9 cellular contexts compared by ENCODE assay signal in the genomic region with DNA sequence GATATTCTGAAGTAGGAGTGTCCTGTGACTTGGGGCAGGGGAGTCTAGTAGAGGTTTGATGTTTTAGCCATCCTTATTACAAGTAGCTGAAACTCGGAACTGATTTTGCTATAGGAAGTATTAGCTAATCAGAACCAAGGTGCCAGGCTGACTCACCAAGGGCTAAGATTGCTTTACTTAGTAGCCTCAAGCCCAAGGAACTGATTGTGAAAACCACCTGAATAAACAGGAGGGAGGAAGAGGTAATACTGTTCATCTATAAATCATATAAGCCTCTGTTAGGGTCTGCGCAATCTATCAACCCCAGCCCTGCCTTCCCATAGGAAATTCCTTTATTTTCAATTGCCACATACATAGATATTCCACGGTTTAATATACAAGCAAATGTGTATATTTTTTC. TPM values are rescaled to one million over a fixed set of nuclear protein-coding genes. Genes with fewer than 3 reads are reported as not detected.
A peak's percentile ranks its signal among the peaks of the same experiment; 100 is the strongest.
DNase-seq lines count a peak whose midpoint lies in the region; ATAC-seq and TF ChIP-seq lines count a peak whose summit lies in the region.
"Had no signal": no experiment of that assay in that cellular context is flagged by ENCODE, and none has a peak within 500 bp of the region (broad histone marks: within the 10 kb centered on the region; RNA-seq: fewer than 3 reads in every experiment).

No MANE protein-coding gene starts in this region.

- no peak overlapping the region for H3K4me2 ChIP-seq in mesenchymal stem cell (ENCODE audit: low read length, poor library complexity, severe bottlenecking)

- no peak overlapping the region for H2BK15ac ChIP-seq in mesenchymal stem cell (ENCODE audit: low read depth, poor library complexity, severe bottlenecking)

- CTCF ChIA-PET in AG04450 (lab: Charles Lee): interaction anchor here (0.8 to 2.4 kb wide), 2 partner anchors 37 to 256 kb away, joined by 3 to 8 read pairs; partner anchors contain the start of gene STX16
- CTCF ChIA-PET in HEK293T (lab: Yijun Ruan, JAX): no interaction called here

- POLR2A ChIA-PET in AG04450 (lab: Yijun Ruan, JAX): no interaction called here
- POLR2A ChIA-PET in HEK293T (lab: Yijun Ruan, JAX): interaction anchor here (1.0 kb wide), 1 partner anchor 15 kb away, joined by 3 read pairs; no protein-coding TSS in a partner anchor

- H3K18ac ChIP-seq in mesenchymal stem cell (ENCODE audit: low read depth in 1 of 2, low read length in 2 of 2): no peak overlapping the region

- peak overlapping the region; percentile 94 for H3K9ac ChIP-seq in mesenchymal stem cell (ENCODE audit: low read length)

- H4K91ac ChIP-seq in mesenchymal stem cell (ENCODE audit: low read length): no peak overlapping the region

- no peak overlapping the region for H4K8ac ChIP-seq in mesenchymal stem cell (ENCODE audit: low read length)

- peaks cover 18% of the 10 kb centered on the region for H3K36me3 Mint-ChIP-seq in IgD-negative memory B cell

- H2BK12ac ChIP-seq in mesenchymal stem cell (ENCODE audit: low read length in 2 of 2): no peak overlapping the region

- H3K4me1 Mint-ChIP-seq in IgD-negative memory B cell: peaks cover 34 to 55% (median 39%) of the 10 kb centered on the region in 3 donors

- no peaks in the 10 kb centered on the region for H3K9me3 ChIP-seq in AG04450 (ENCODE audit: control insufficient read depth, insufficient read depth, low read length)
- no peaks in the 10 kb centered on the region for H3K9me3 ChIP-seq in mesenchymal stem cell (ENCODE audit: control insufficient read depth, low read length)

- peaks cover 6% of the 10 kb centered on the region for H3K4me1 ChIP-seq in mesenchymal stem cell (ENCODE audit: control insufficient read depth, insufficient read depth, low read depth, low read length)

- no peak overlapping the region for H3K4ac ChIP-seq in mesenchymal stem cell (ENCODE audit: low read depth in 1 of 2, low read length in 2 of 2)

- TF ChIP-seq CTCF in AG04450 (IDR thresholded peaks at IDR 0.05; ENCODE audit: low read depth, low read length): no peak
- TF ChIP-seq CTCF in astrocyte of the cerebellum (IDR thresholded peaks at IDR 0.05; ENCODE audit: low read depth, low read length, missing control alignments): no peak

- ATAC-seq in HG02763 (IDR thresholded peaks at IDR 0.05; ENCODE audit: unreplicated experiment): no peak
- no peak for ATAC-seq in GM19035 (IDR thresholded peaks at IDR 0.05; ENCODE audit: unreplicated experiment)

- H3K27ac ChIP-seq in AG04450 (ENCODE audit: low read depth, low read length): peak overlapping the region; percentile 58
- no peak overlapping the region for H3K27ac ChIP-seq in mesenchymal stem cell (ENCODE audit: low read length, poor library complexity, severe bottlenecking)

- H3K4me3 Mint-ChIP-seq in IgD-negative memory B cell: peak overlapping the region; percentile 82 to 90 (median 84)

- H3K36me3 ChIP-seq in mesenchymal stem cell (ENCODE audit: control insufficient read depth in 1 of 2, insufficient read depth in 2 of 2, low read depth in 1 of 2, low read length in 2 of 2): peaks cover 43 to 88% of the 10 kb centered on the region in 2 experiments

- H3K79me1 ChIP-seq in mesenchymal stem cell (replicated peaks; ENCODE audit: low read length, poor library complexity, severe bottlenecking): peaks cover 26% of the 10 kb centered on the region

- peaks cover 0 to 2% (median 0%) of the 10 kb centered on the region in 3 donors for H3K9me3 Mint-ChIP-seq in IgD-negative memory B cell
- H3K9me3 Mint-ChIP-seq: activated T-cell treated with anti-CD3 and anti-CD28 coated beads, Interleukin-2, amount 50 U/mL, for 4 hours had no signal

- no peak overlapping the region for H3K4me3 ChIP-seq in AG04450 (ENCODE audit: low read depth, low read length)
- H3K4me3 ChIP-seq in astrocyte of the cerebellum (ENCODE audit: low read depth, low read length): no peak overlapping the region
- peak overlapping the region in 1 of 2 experiments; percentile 66 for H3K4me3 ChIP-seq in mesenchymal stem cell (ENCODE audit: insufficient read depth in 1 of 2, low read depth in 1 of 2, low read length in 2 of 2)

- DNase-seq in AG04450 (ENCODE audit: low read depth, low spot score): no peak
- DNase-seq in astrocyte of the cerebellum (ENCODE audit: low read depth): peak; percentile 20
- peak; percentile 71 for DNase-seq in mesenchymal stem cell
- no peak for DNase-seq in NCI-H510A treated with DMSO at 0.1 percent for 48 hours (lab: John Stamatoyannopoulos, UW)
- no peak for DNase-seq in HEK293T (ENCODE audit: extremely low spot score)
- DNase-seq: activated T-cell treated with anti-CD3 and anti-CD28 coated beads, Interleukin-2, amount 50 U/mL, for 4 hours had no signal

- in situ Hi-C loops in astrocyte of the cerebellum (cut with HindIII; ENCODE audit: low sequenced_read_pairs): no loop called here

- H3K23ac ChIP-seq in mesenchymal stem cell (ENCODE audit: low read length in 2 of 2): no peak overlapping the region

- H3K27me3 ChIP-seq in AG04450 (ENCODE audit: control insufficient read depth, insufficient read depth, low read length) (no peaks in the 10 kb centered on the region), mesenchymal stem cell (ENCODE audit: control insufficient read depth in 1 of 2, insufficient read depth in 1 of 2, low read length in 2 of 2) (no peaks in the 10 kb centered on the region)

- H3K14ac ChIP-seq in mesenchymal stem cell (ENCODE audit: low read length in 2 of 2): no peak overlapping the region

- peak overlapping the region; percentile 97 to 99 (median 99) for H3K27ac Mint-ChIP-seq in IgD-negative memory B cell

- H2AK5ac ChIP-seq in mesenchymal stem cell (ENCODE audit: low read length, severe bottlenecking): no peak overlapping the region

- no peak overlapping the region for H2BK120ac ChIP-seq in mesenchymal stem cell (ENCODE audit: low read depth, low read length)

- H2AFZ ChIP-seq in mesenchymal stem cell (ENCODE audit: low read depth, low read length): no peak overlapping the region

- no peaks in the 10 kb centered on the region for H3K27me3 Mint-ChIP-seq in IgD-negative memory B cell

- WGBS in mesenchymal stem cell: 92% methylated on average over 3 of the region's 3 CpGs

- H2BK5ac ChIP-seq in mesenchymal stem cell (ENCODE audit: low read depth, low read length, poor library complexity, severe bottlenecking): no peak overlapping the region

TF ChIP-seq in HEK293T, 16 proteins besides CTCF, POLR2A, EP300 and RAD21:
- TF ChIP-seq SP1 (IDR thresholded peaks at IDR 0.05): no peak
- TF ChIP-seq, protein P1, sequence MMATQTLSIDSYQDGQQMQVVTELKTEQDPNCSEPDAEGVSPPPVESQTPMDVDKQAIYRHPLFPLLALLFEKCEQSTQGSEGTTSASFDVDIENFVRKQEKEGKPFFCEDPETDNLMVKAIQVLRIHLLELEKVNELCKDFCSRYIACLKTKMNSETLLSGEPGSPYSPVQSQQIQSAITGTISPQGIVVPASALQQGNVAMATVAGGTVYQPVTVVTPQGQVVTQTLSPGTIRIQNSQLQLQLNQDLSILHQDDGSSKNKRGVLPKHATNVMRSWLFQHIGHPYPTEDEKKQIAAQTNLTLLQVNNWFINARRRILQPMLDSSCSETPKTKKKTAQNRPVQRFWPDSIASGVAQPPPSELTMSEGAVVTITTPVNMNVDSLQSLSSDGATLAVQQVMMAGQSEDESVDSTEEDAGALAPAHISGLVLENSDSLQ (IDR thresholded peaks at IDR 0.05): no peak
- no peak for TF ChIP-seq ZNF384 (IDR thresholded peaks at IDR 0.05)
- no peak for TF ChIP-seq ELF4 (IDR thresholded peaks at IDR 0.05)
- no peak for TF ChIP-seq SUZ12 (IDR thresholded peaks at IDR 0.05)
- TF ChIP-seq HDGF (IDR thresholded peaks at IDR 0.05; ENCODE audit: borderline replicate concordance): no peak
- no peak for TF ChIP-seq FOXK2 (IDR thresholded peaks at IDR 0.05)
- TF ChIP-seq FOXA1 (IDR thresholded peaks at IDR 0.05): no peak
- TF ChIP-seq TARDBP (IDR thresholded peaks at IDR 0.05): no peak
- no peak for TF ChIP-seq LEF1 (IDR thresholded peaks at IDR 0.05; ENCODE audit: borderline replicate concordance)
- no peak for TF ChIP-seq ARNT (IDR thresholded peaks at IDR 0.05)
- no peak for TF ChIP-seq L3MBTL2 (conservative IDR thresholded peaks at IDR 0.05)
- no peak for TF ChIP-seq FOXM1 (IDR thresholded peaks at IDR 0.05; ENCODE audit: borderline replicate concordance)
- no peak for TF ChIP-seq CTBP1 (IDR thresholded peaks at IDR 0.05; ENCODE audit: borderline replicate concordance)
- no peak for TF ChIP-seq BHLHE40 (IDR thresholded peaks at IDR 0.05; ENCODE audit: borderline replicate concordance)
- no peak for TF ChIP-seq NFRKB (IDR thresholded peaks at IDR 0.05)

RNA-seq across cellular contexts. Expression of gene GNAS, which starts 54.4 kb away (rescaled TPM):
- 765 and 1,181 TPM in 2 replicates for polyA plus RNA-seq in AG04450 (2011; rRNA removed)
- 1,147 and 1,540 TPM in 2 replicates for polyA minus RNA-seq in AG04450 (2011; rRNA and poly(A)+ RNA removed)
- 203 TPM for polyA plus RNA-seq in IgD-negative memory B cell
- polyA plus RNA-seq in mesenchymal stem cell (2013, experiment 1 of 2): 1,046 TPM
- 1,042 TPM for polyA plus RNA-seq in mesenchymal stem cell (2013, experiment 2 of 2)

RNA-seq across cellular contexts. Expression of gene GNAS-AS1, which starts 56.2 kb away (rescaled TPM):
- polyA plus RNA-seq in AG04450 (2011; rRNA removed) (0.52 and 0.65 TPM in 2 replicates), IgD-negative memory B cell (not detected)
- 0.48 and 1.1 TPM in 2 replicates for polyA minus RNA-seq in AG04450 (2011; rRNA and poly(A)+ RNA removed)
- 0.26 TPM for polyA plus RNA-seq in mesenchymal stem cell (2013, experiment 1 of 2)
- polyA plus RNA-seq in mesenchymal stem cell (2013, experiment 2 of 2): 0.26 TPM

Comparison
In these comparisons a context has a peak if more than half of its experiments do, and no peak if none do; other contexts are left out.
1. DNase-seq: peak in astrocyte of the cerebellum (single experiment) and mesenchymal stem cell (single experiment); none in AG04450 (single experiment), NCI-H510A treated with DMSO at 0.1 percent for 48 hours (single experiment) and HEK293T (single experiment).